ENCODE assay signal across 10 cellular contexts in genomic region chr19:13053761-13054604, GRCh38. TPM values are rescaled to one million over a fixed set of nuclear protein-coding genes. Genes with fewer than 3 reads are reported as not detected.
DNase-seq lines count a peak whose midpoint lies in the region; ATAC-seq and TF ChIP-seq lines count a peak whose summit lies in the region.
"Had no signal": no experiment of that assay in that cellular context is flagged by ENCODE, and none has a peak within 500 bp of the region (broad histone marks: within the 10 kb centered on the region; RNA-seq: fewer than 3 reads in every experiment).

No MANE protein-coding gene starts in this region.

- no peak overlapping the region for H4K8ac ChIP-seq in mesendoderm (ENCODE audit: low read depth, low read length)

- H2BK120ac ChIP-seq in mesendoderm (ENCODE audit: low read depth, low read length) = no peak overlapping the region

- H3K27ac ChIP-seq in endodermal cell (ENCODE audit: low read depth, low read length) = no peak overlapping the region
- H3K27ac ChIP-seq in mesendoderm (ENCODE audit: low read depth, low read length) = no peak overlapping the region
- peak overlapping the region; percentile 98 to 100 for H3K27ac ChIP-seq in uterus
- H3K27ac ChIP-seq in CD4-positive, alpha-beta memory T cell (ENCODE audit: low read depth, low read length) = no peak overlapping the region

- H2AK5ac ChIP-seq in mesendoderm (ENCODE audit: low read length) = no peak overlapping the region

- TF ChIP-seq CTCF in endodermal cell (conservative IDR thresholded peaks at IDR 0.05) (no peak), uterus (IDR thresholded peaks at IDR 0.05) (no peak), GM13976 (IDR thresholded peaks at IDR 0.05; ENCODE audit: borderline replicate concordance, control extremely low read depth, extremely low read depth, insufficient read depth, missing control alignments) (no peak)

- H3K4me3 Mint-ChIP-seq in endodermal cell = no peak overlapping the region
- H3K4me3 Mint-ChIP-seq in CD4-positive, alpha-beta memory T cell = no peak overlapping the region

- H4K5ac ChIP-seq in mesendoderm (ENCODE audit: low read length) = no peak overlapping the region

- no peak for ATAC-seq in GM19395 (IDR thresholded peaks at IDR 0.05; ENCODE audit: unreplicated experiment)

- WGBS in endodermal cell (ENCODE audit: insufficient coverage in 1 of 2, insufficient read length in 1 of 2), 2 experiments = 19 to 60% methylated on average over 4 to 16 of the region's 16 CpGs
- WGBS in mesendoderm (ENCODE audit: extremely low coverage, insufficient coverage, low lambda C conversion rate) = no CpG with 5 or more reads among the region's 16 CpGs

- H3K9me3 Mint-ChIP-seq in endodermal cell = no peaks in the 10 kb centered on the region
- H3K9me3 Mint-ChIP-seq in CD4-positive, alpha-beta memory T cell = no peaks in the 10 kb centered on the region

- H3K9me3 ChIP-seq in endodermal cell (ENCODE audit: control insufficient read depth, low read length) (no peaks in the 10 kb centered on the region), uterus (no peaks in the 10 kb centered on the region)
- H3K9me3 ChIP-seq in CD4-positive, alpha-beta memory T cell (ENCODE audit: control insufficient read depth in 1 of 2, low read length in 2 of 2) = no peaks in the 10 kb centered on the region

- in situ Hi-C loops in GM13976 (cut with MboI; ENCODE audit: low sequenced_read_pairs, unreplicated experiment) = no loop called here

- no peak overlapping the region for H2BK5ac ChIP-seq in mesendoderm (ENCODE audit: low read length)

- no peak overlapping the region for H3K4ac ChIP-seq in mesendoderm (ENCODE audit: low read depth, low read length)

- H3K79me1 ChIP-seq in mesendoderm (ENCODE audit: low read length) = no peaks in the 10 kb centered on the region

- peaks cover 91% of the 10 kb centered on the region for H3K27me3 ChIP-seq in endodermal cell (ENCODE audit: control insufficient read depth, insufficient read depth, low read length, poor library complexity, severe bottlenecking)
- H3K27me3 ChIP-seq in mesendoderm (ENCODE audit: insufficient read depth, low read length, poor library complexity) = peaks cover 33% of the 10 kb centered on the region
- no peaks in the 10 kb centered on the region for H3K27me3 ChIP-seq in uterus
- no peaks in the 10 kb centered on the region for H3K27me3 ChIP-seq in CD4-positive, alpha-beta memory T cell (ENCODE audit: insufficient read depth, low read length)

- no peak overlapping the region for H3K27ac Mint-ChIP-seq in endodermal cell
- H3K27ac Mint-ChIP-seq in CD4-positive, alpha-beta memory T cell = no peak overlapping the region

- H3K9ac ChIP-seq in endodermal cell (ENCODE audit: extremely low read depth, low read length, poor library complexity, severe bottlenecking) = no peak overlapping the region
- no peak overlapping the region for H3K9ac ChIP-seq in mesendoderm (ENCODE audit: low read length)

- no peaks in the 10 kb centered on the region for H3K36me3 Mint-ChIP-seq in endodermal cell (ENCODE audit: low read depth)
- H3K36me3 Mint-ChIP-seq in CD4-positive, alpha-beta memory T cell = no peaks in the 10 kb centered on the region

- H3K27me3 Mint-ChIP-seq in endodermal cell (ENCODE audit: insufficient read depth) = peaks cover 95% of the 10 kb centered on the region
- H3K27me3 Mint-ChIP-seq in CD4-positive, alpha-beta memory T cell = peaks cover 1 to 4% of the 10 kb centered on the region in 2 donors

- H3K4me3 ChIP-seq in endodermal cell (ENCODE audit: low read length) = no peak overlapping the region
- no peak overlapping the region for H3K4me3 ChIP-seq in mesendoderm (ENCODE audit: low read length)
- H3K4me3 ChIP-seq in uterus = no peak overlapping the region
- H3K4me3 ChIP-seq in CD4-positive, alpha-beta memory T cell (ENCODE audit: low read length in 2 of 2) = no peak overlapping the region

- H3K56ac ChIP-seq in mesendoderm (ENCODE audit: low read length) = peak overlapping the region; percentile 0

- H3K79me2 ChIP-seq in mesendoderm (ENCODE audit: control insufficient read depth, insufficient read depth, low read length) = no peaks in the 10 kb centered on the region

- POLR2A ChIA-PET in CD4-positive, alpha-beta memory T cell (lab: Charles Lee; ENCODE audit: partially characterized antibody) = no interaction called here

- no peak overlapping the region for H2BK15ac ChIP-seq in mesendoderm (replicated peaks; ENCODE audit: low read depth)

- peaks cover 32% of the 10 kb centered on the region for H3K4me1 Mint-ChIP-seq in endodermal cell
- H3K4me1 Mint-ChIP-seq in CD4-positive, alpha-beta memory T cell = peaks cover 2 to 10% (median 7%) of the 10 kb centered on the region in 4 donors

- CTCF ChIA-PET in CD4-positive, alpha-beta memory T cell (lab: Charles Lee; ENCODE audit: partially characterized antibody) = interaction anchor here (0.6 to 4.2 kb wide), 5 partner anchors 8 to 140 kb away, joined by 3 to 24 read pairs (median 4); no protein-coding TSS in a partner anchor

- no peak overlapping the region for H3K18ac ChIP-seq in mesendoderm (ENCODE audit: low read length)

- intact Hi-C loops in uterus (cut with DNase I; ENCODE audit: low total_unique reads) = no loop called here
- intact Hi-C loops in CD4-positive, alpha-beta memory T cell (cut with micrococcal nuclease) = no loop called here

- DNase-seq in DMS 273 (lab: John Stamatoyannopoulos, UW; ENCODE audit: unreplicated experiment) = peak; percentile 29
- no peak for DNase-seq in DMS 273 treated with DMSO at 0.1 percent for 48 hours (lab: John Stamatoyannopoulos, UW)
- DNase-seq in endodermal cell = peak; percentile 71
- peak; percentile 81 for DNase-seq in mesendoderm
- DNase-seq in uterus = peak; percentile 90 to 92
- DNase-seq in GM13976 (ENCODE audit: low spot score) = no peak
- no peak for DNase-seq in CD4-positive, alpha-beta memory T cell
- DNase-seq: AML-193, NCI-H345 had no signal

- H3K36me3 ChIP-seq in endodermal cell (ENCODE audit: control insufficient read depth, insufficient read depth, low read length) = no peaks in the 10 kb centered on the region
- H3K36me3 ChIP-seq in mesendoderm (ENCODE audit: control insufficient read depth, insufficient read depth, low read length) = no peaks in the 10 kb centered on the region
- H3K36me3 ChIP-seq in uterus = no peaks in the 10 kb centered on the region
- H3K36me3 ChIP-seq in CD4-positive, alpha-beta memory T cell (ENCODE audit: insufficient read depth, low read length) = no peaks in the 10 kb centered on the region

- TF ChIP-seq POLR2A in uterus (IDR thresholded peaks at IDR 0.05) = no peak

- no peak overlapping the region for H3K4me2 ChIP-seq in mesendoderm (ENCODE audit: low read length)

- H3K4me1 ChIP-seq in endodermal cell (ENCODE audit: control insufficient read depth, insufficient read depth, low read length) (peaks cover 34% of the 10 kb centered on the region), mesendoderm (ENCODE audit: control insufficient read depth, low read depth, low read length) (peaks cover 3% of the 10 kb centered on the region), uterus (peaks cover 34 to 76% of the 10 kb centered on the region in 2 donors)
- H3K4me1 ChIP-seq in CD4-positive, alpha-beta memory T cell (ENCODE audit: insufficient read depth, low read length) = peaks cover 7% of the 10 kb centered on the region

- H3K23ac ChIP-seq in mesendoderm (ENCODE audit: low read length) = peak overlapping the region; percentile 83

RNA-seq across cellular contexts. Expression of gene LYL1, which starts 48.7 kb away (rescaled TPM):
- 1 to 10 TPM; 1.9 to 2.0 TPM for total RNA-seq in endodermal cell
- 1.00 TPM for polyA plus RNA-seq in endodermal cell (2013, experiment 1 of 2)
- 1.1 TPM for polyA plus RNA-seq in endodermal cell (2013, experiment 2 of 2)
- polyA plus RNA-seq in mesendoderm (2013, experiment 1 of 2) = 0.48 TPM
- polyA plus RNA-seq in mesendoderm (2013, experiment 2 of 2) = 0.62 TPM
- 10 to 100 TPM in 3 of 4 donors, 1 to 10 TPM in 1; 2.6 to 15.5 (median 11.1) TPM for total RNA-seq in uterus
- total RNA-seq in CD4-positive, alpha-beta memory T cell = 10 to 100 TPM; 16.1 to 16.9 TPM
- 1 to 10 TPM; 2.3 to 9.4 TPM for polyA plus RNA-seq in CD4-positive, alpha-beta memory T cell

RNA-seq across cellular contexts. Expression of gene NFIX, which starts 58.7 kb away (rescaled TPM):
- total RNA-seq in endodermal cell (under 1 TPM; 0.22 to 0.40 TPM), uterus (100 to 1,000 TPM in 2 of 4 donors, 10 to 100 TPM in 2; 27.4 to 381 (median 78.4) TPM)
- polyA plus RNA-seq in endodermal cell (2013, experiment 1 of 2) = 0.93 TPM
- 0.70 TPM for polyA plus RNA-seq in endodermal cell (2013, experiment 2 of 2)
- 0.07 TPM for polyA plus RNA-seq in mesendoderm (2013, experiment 1 of 2)
- 0.10 TPM for polyA plus RNA-seq in mesendoderm (2013, experiment 2 of 2)
- 1 to 10 TPM; 4.0 to 5.4 TPM for total RNA-seq in CD4-positive, alpha-beta memory T cell
- polyA plus RNA-seq in CD4-positive, alpha-beta memory T cell = under 1 TPM in 1 of 2 donors, not detected in 1; 0.09 TPM

Comparison
In these comparisons a context has a peak if more than half of its experiments do, and no peak if none do; other contexts are left out.
1. DNase-seq: peak in DMS 273 (single experiment), endodermal cell (single experiment), mesendoderm (single experiment) and uterus (2 of 2); none in DMS 273 treated with DMSO at 0.1 percent for 48 hours (single experiment), GM13976 (single experiment) and CD4-positive, alpha-beta memory T cell (0 of 5).
2. H3K27ac ChIP-seq: peak in uterus (2 of 2); none in endodermal cell (single experiment), mesendoderm (single experiment) and CD4-positive, alpha-beta memory T cell (single experiment).
3. RNA of gene NFIX, which starts 58.7 kb away (total RNA-seq): 27.4 to 381 TPM in uterus; 4.0 to 5.4 TPM in CD4-positive, alpha-beta memory T cell and 0.22 to 0.40 TPM in endodermal cell; every median in the first group is over 4 times any median in the second.